Comparison of ENCODE assay signal across 1 cellular context in genomic region chr1:167661527-167662436, GRCh38.
TF ChIP-seq lines count a peak whose summit lies in the region.

No MANE protein-coding gene starts in this region.

TF ChIP-seq in K562, 482 proteins besides CTCF, POLR2A, EP300 and RAD21 (continued from another document):
- no peak for TF ChIP-seq ZNF407 (IDR thresholded peaks at IDR 0.05; ENCODE audit: low read depth)
